ENCODE assay signal across 8 cellular contexts in genomic region chr4:187070740-187071139, GRCh38.
"Had no signal": no experiment of that assay in that cellular context is flagged by ENCODE, and none has a peak within 500 bp of the region (broad histone marks: within the 10 kb centered on the region; RNA-seq: fewer than 3 reads in every experiment).

No MANE protein-coding gene starts in this region.

- H3K9me3 Mint-ChIP-seq: H9, HFFc6 had no signal

- DNase-seq: GM23248, H9, HFFc6, KBM-7 had no signal

- H3K4me3 ChIP-seq: GM23248 had no signal

- H3K36me3 Mint-ChIP-seq: IgD-negative memory B cell had no signal

- H2AFZ ChIP-seq: GM23248 had no signal

- H3K27ac Mint-ChIP-seq: HFFc6, IgD-negative memory B cell had no signal

- H3K4me1 Mint-ChIP-seq: IgD-negative memory B cell had no signal

- FAIRE-seq: H54, HepG2 had no signal

- H3K27me3 Mint-ChIP-seq: IgD-negative memory B cell had no signal

- H3K4me3 Mint-ChIP-seq: H9, HFFc6, IgD-negative memory B cell had no signal

- H3K9ac ChIP-seq: GM23248 had no signal

- H3K27ac ChIP-seq: GM23248, HL-60 had no signal
